Comparison of ENCODE assay signal across 2 cellular contexts in the genomic region with DNA sequence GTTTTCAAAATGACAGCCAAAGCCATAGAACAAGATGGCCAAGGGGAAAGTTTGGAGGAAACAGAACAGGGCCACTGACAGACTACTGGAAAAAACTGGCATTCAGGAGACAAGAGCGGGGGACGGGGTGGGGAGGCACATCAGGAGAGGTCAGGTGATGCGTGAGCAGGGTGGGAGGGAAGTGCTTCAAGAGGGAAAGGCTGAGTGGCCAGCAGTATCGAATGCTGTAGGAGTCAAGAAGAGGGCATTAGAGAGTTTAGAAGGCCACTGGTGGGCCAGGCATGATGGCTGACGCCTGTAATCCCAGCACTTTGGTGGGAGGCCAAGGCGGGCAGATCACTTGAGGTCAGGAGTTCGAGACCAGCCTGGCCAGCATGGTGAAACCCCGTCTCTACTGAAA.
TF ChIP-seq lines count a peak whose summit lies in the region.

No MANE protein-coding gene starts in this region.

TF ChIP-seq in GM23338, 12 proteins besides CTCF, POLR2A, EP300 and RAD21 (continued from another document):
- TF ChIP-seq, protein P1, sequence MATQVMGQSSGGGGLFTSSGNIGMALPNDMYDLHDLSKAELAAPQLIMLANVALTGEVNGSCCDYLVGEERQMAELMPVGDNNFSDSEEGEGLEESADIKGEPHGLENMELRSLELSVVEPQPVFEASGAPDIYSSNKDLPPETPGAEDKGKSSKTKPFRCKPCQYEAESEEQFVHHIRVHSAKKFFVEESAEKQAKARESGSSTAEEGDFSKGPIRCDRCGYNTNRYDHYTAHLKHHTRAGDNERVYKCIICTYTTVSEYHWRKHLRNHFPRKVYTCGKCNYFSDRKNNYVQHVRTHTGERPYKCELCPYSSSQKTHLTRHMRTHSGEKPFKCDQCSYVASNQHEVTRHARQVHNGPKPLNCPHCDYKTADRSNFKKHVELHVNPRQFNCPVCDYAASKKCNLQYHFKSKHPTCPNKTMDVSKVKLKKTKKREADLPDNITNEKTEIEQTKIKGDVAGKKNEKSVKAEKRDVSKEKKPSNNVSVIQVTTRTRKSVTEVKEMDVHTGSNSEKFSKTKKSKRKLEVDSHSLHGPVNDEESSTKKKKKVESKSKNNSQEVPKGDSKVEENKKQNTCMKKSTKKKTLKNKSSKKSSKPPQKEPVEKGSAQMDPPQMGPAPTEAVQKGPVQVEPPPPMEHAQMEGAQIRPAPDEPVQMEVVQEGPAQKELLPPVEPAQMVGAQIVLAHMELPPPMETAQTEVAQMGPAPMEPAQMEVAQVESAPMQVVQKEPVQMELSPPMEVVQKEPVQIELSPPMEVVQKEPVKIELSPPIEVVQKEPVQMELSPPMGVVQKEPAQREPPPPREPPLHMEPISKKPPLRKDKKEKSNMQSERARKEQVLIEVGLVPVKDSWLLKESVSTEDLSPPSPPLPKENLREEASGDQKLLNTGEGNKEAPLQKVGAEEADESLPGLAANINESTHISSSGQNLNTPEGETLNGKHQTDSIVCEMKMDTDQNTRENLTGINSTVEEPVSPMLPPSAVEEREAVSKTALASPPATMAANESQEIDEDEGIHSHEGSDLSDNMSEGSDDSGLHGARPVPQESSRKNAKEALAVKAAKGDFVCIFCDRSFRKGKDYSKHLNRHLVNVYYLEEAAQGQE (IDR thresholded peaks at IDR 0.05; ENCODE audit: unreplicated experiment) = no peak
- TF ChIP-seq EZH2 (IDR thresholded peaks at IDR 0.05; ENCODE audit: low read depth, unreplicated experiment) = no peak

TF ChIP-seq in K562, 482 proteins besides CTCF, POLR2A, EP300 and RAD21 (continued from another document):
- TF ChIP-seq NEUROD1 (IDR thresholded peaks at IDR 0.05; ENCODE audit: borderline replicate concordance, low read depth, low read length, partially characterized antibody) = no peak
- 0 out of 2 replicates have a peak, but pooled peaks have one; percentile 12 for TF ChIP-seq OTX1 (CRISPR knock-in tag; IDR thresholded peaks at IDR 0.05)
- no peak for TF ChIP-seq KLF6 (CRISPR knock-in tag; IDR thresholded peaks at IDR 0.05; ENCODE audit: borderline replicate concordance)
- TF ChIP-seq FUS (optimal IDR thresholded peaks at IDR 0.05; ENCODE audit: low read depth, low read length) = no peak
- TF ChIP-seq, protein P2, sequence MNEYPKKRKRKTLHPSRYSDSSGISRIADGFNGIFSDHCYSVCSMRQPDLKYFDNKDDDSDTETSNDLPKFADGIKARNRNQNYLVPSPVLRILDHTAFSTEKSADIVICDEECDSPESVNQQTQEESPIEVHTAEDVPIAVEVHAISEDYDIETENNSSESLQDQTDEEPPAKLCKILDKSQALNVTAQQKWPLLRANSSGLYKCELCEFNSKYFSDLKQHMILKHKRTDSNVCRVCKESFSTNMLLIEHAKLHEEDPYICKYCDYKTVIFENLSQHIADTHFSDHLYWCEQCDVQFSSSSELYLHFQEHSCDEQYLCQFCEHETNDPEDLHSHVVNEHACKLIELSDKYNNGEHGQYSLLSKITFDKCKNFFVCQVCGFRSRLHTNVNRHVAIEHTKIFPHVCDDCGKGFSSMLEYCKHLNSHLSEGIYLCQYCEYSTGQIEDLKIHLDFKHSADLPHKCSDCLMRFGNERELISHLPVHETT (CRISPR knock-in tag; conservative IDR thresholded peaks at IDR 0.05 in 1 of 2, IDR thresholded peaks at IDR 0.05 in 1 of 2) = no peak
- no peak for TF ChIP-seq ZSCAN32 (CRISPR knock-in tag; IDR thresholded peaks at IDR 0.05)
- peak; percentile 24; the same call in 1 of the 2 replicates for TF ChIP-seq RAD51 (IDR thresholded peaks at IDR 0.05; ENCODE audit: borderline replicate concordance, low read depth)
- no peak for TF ChIP-seq ZZZ3 (IDR thresholded peaks at IDR 0.05)
- TF ChIP-seq MIER1 (IDR thresholded peaks at IDR 0.05; ENCODE audit: low read depth) = no peak
- TF ChIP-seq, protein P3, sequence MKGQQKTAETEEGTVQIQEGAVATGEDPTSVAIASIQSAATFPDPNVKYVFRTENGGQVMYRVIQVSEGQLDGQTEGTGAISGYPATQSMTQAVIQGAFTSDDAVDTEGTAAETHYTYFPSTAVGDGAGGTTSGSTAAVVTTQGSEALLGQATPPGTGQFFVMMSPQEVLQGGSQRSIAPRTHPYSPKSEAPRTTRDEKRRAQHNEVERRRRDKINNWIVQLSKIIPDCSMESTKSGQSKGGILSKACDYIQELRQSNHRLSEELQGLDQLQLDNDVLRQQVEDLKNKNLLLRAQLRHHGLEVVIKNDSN (CRISPR knock-in tag; IDR thresholded peaks at IDR 0.05) = 0 out of 2 replicates have a peak, but pooled peaks have one; percentile 12
- TF ChIP-seq SPI1 (IDR thresholded peaks at IDR 0.05; ENCODE audit: borderline replicate concordance, low read depth, low read length) = 0 out of 2 replicates have a peak, but pooled peaks have one; percentile 22
